ENCODE assay signal across 1 cellular context in the genomic region with DNA sequence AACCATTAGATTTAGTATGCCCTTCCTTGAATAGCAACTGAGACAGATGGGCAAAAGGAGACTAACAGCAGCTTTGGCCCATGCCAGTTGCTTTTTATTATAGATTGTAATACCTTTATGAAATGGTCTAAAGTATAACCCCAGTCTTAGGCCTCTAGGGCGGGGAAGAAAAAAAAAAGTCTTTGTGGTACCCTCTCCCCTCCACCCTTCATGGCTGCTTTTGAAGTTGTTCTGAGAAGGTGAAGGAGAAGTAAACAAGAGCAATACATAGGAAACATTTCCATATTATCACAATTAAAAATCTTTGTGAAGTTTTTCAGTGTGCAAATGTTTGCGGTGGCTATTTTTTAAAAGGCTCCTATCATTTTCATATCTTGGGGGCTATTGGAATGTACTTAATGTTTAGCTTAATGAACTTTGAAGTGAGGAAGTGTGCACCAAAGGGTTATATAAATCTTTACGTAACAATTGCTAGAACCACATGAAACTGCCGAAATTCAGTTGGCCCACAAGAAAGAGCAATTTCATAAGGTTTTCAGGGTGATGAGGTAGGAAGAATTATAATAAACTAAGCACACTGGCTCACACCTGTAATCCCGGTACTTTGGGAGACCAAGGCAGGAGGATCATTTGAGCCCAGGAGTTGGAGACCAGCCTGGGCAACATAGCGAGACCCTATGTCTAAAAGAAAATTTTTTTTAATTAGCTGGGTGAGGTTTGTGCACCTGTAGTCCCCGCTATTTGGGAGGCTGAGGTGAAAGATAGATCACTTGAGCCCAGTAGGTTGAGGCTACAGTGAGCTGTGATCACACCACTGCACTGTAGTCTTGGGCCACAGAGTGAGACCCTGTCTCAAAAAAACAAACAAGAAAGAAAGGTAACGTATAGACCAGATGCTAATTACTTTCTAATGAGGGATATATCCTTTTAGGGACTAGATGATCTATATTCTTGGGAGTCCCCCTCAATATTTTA.
TF ChIP-seq lines count a peak whose summit lies in the region.

No MANE protein-coding gene starts in this region.

TF ChIP-seq in endothelial cell of umbilical vein, 7 proteins besides CTCF, POLR2A, EP300 and RAD21:
- TF ChIP-seq EZH2 (IDR thresholded peaks at IDR 0.05; ENCODE audit: borderline replicate concordance, low read depth, low read length, severe bottlenecking) (no peak), POLR2AphosphoS5 (IDR thresholded peaks at IDR 0.05; ENCODE audit: insufficient read depth, low read depth, low read length) (no peak), MYC (IDR thresholded peaks at IDR 0.05; ENCODE audit: low read depth, low read length) (no peak), GATA2 (IDR thresholded peaks at IDR 0.05; ENCODE audit: insufficient read depth, insufficient read length, low read depth, low read length) (no peak), FOS (IDR thresholded peaks at IDR 0.05; ENCODE audit: borderline replicate concordance, insufficient read depth, low read length) (no peak), JUN (IDR thresholded peaks at IDR 0.05; ENCODE audit: borderline replicate concordance, insufficient read depth, insufficient read length, low read depth) (no peak)
- TF ChIP-seq, protein P1, sequence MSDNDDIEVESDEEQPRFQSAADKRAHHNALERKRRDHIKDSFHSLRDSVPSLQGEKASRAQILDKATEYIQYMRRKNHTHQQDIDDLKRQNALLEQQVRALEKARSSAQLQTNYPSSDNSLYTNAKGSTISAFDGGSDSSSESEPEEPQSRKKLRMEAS (IDR thresholded peaks at IDR 0.05; ENCODE audit: insufficient read depth, insufficient read length) = no peak
